ENCODE assay signal across 8 cellular contexts in the genomic region with DNA sequence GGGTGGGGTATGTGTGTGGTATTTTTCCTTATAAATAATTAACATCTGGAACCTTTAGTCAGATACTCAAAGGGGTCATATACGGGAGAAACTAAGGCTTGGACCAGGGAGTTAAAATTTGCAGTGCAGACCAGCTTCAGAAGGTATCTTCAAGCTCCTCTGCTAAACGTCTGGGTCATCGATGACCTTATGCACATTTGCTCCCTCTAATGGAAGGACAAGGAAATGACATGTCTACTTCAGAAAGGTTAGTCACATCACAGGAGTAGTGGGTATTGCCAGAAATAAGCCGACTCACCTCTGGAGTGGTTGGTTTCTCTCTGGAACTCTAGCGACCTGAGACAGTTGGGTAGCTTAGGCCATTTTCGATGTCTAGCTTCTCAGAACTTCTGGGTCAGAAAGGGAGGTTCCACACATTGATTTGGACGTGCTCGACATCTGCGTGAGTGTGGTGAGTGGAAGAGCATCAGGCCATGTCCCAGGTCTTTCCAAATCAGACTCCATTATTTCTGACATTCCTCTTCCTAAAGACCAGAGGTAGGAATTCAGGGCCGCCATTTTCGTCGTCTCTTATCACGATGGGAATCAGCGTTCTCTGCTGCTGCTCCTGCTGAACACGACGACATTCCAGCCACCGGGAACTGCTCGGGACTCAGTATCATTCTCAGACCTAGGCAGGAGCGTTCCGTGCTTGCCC. TPM values are rescaled to one million over a fixed set of nuclear protein-coding genes. Genes with fewer than 3 reads are reported as not detected.
DNase-seq lines count a peak whose midpoint lies in the region; ATAC-seq and TF ChIP-seq lines count a peak whose summit lies in the region.

No MANE protein-coding gene starts in this region.

- peak overlapping the region; percentile 20 for H2AK5ac ChIP-seq in neuronal stem cell (ENCODE audit: low read depth, low read length)

- H3K14ac ChIP-seq in neuronal stem cell (ENCODE audit: low read length), result no peak overlapping the region

- intact Hi-C loops in activated CD4-positive, alpha-beta T cell treated with anti-CD3 and anti-CD28 coated beads, Interleukin-2, amount 10 ng/mL, durations not matched to agents 24 days and 14 days (cut with micrococcal nuclease), result loop anchor here (1.0 kb wide), 2 partner anchors 94 to 152 kb away; no protein-coding TSS in a partner anchor

- H4K91ac ChIP-seq in neuronal stem cell (ENCODE audit: low read depth, low read length, poor library complexity), result no peak overlapping the region

- ATAC-seq in HG03280 (IDR thresholded peaks at IDR 0.05; ENCODE audit: unreplicated experiment) (peak; percentile 59), HG02763 (IDR thresholded peaks at IDR 0.05; ENCODE audit: unreplicated experiment) (no peak)

- no peaks in the 10 kb centered on the region for H3K4me1 ChIP-seq in neuronal stem cell (ENCODE audit: control insufficient read depth in 2 of 2, insufficient read depth in 1 of 2, low read depth in 1 of 2, low read length in 2 of 2)

- H3K9ac ChIP-seq in neuronal stem cell (ENCODE audit: low read depth, low read length, poor library complexity), result no peak overlapping the region

- no peak overlapping the region for H3K27ac Mint-ChIP-seq in activated CD4-positive, alpha-beta T cell treated with anti-CD3 and anti-CD28 coated beads, Interleukin-2, amount 10 ng/mL, durations not matched to agents 24 days and 14 days

- H3K4me3 Mint-ChIP-seq in activated CD4-positive, alpha-beta T cell treated with anti-CD3 and anti-CD28 coated beads, Interleukin-2, amount 10 ng/mL, durations not matched to agents 24 days and 14 days, result no peak overlapping the region

- no peaks in the 10 kb centered on the region for H3K36me3 ChIP-seq in neuronal stem cell (replicated peaks in 1 of 2; ENCODE audit: control insufficient read depth in 2 of 2, insufficient read depth in 2 of 2, low read length in 2 of 2)

- no peak overlapping the region for H3K4me2 ChIP-seq in neuronal stem cell (ENCODE audit: insufficient read depth, low read length, poor library complexity, severe bottlenecking)

- no peak overlapping the region for H3K23ac ChIP-seq in neuronal stem cell (ENCODE audit: low read depth, low read length, poor library complexity)

- no peak overlapping the region for H3K4ac ChIP-seq in neuronal stem cell (ENCODE audit: low read length)

- peaks cover 0 to 2% (median 0%) of the 10 kb centered on the region in 3 experiments for H3K27me3 ChIP-seq in neuronal stem cell (ENCODE audit: control insufficient read depth in 3 of 3, insufficient read depth in 3 of 3, low read depth in 1 of 3, low read length in 3 of 3)

- H2BK5ac ChIP-seq in neuronal stem cell (ENCODE audit: low read length), result no peak overlapping the region

- TF ChIP-seq CTCF in GM12865 (IDR thresholded peaks at IDR 0.05; ENCODE audit: insufficient read depth, low read depth, low read length, missing control alignments) (peak; percentile 67), fibroblast of pulmonary artery (IDR thresholded peaks at IDR 0.05; ENCODE audit: low read length, missing control alignments) (peak; percentile 80)

- H2AFZ ChIP-seq in neuronal stem cell (ENCODE audit: low read length), result peak overlapping the region; percentile 30

- H2BK120ac ChIP-seq in neuronal stem cell (ENCODE audit: low read depth, low read length), result no peak overlapping the region

- H3K27ac ChIP-seq in neuronal stem cell (replicated peaks; ENCODE audit: low read length), result no peak overlapping the region

- H3K18ac ChIP-seq in neuronal stem cell (ENCODE audit: low read length), result peak overlapping the region; percentile 32

- H3K4me3 ChIP-seq in GM12865 (ENCODE audit: low read depth, low read length), result no peak overlapping the region
- H3K4me3 ChIP-seq in fibroblast of pulmonary artery (replicated peaks; ENCODE audit: low read depth, low read length), result no peak overlapping the region
- H3K4me3 ChIP-seq in neuronal stem cell (ENCODE audit: low read length in 2 of 2), result no peak overlapping the region

- H3K79me1 ChIP-seq in neuronal stem cell (ENCODE audit: low read depth, low read length), result no peaks in the 10 kb centered on the region

- H3K9me3 Mint-ChIP-seq in activated CD4-positive, alpha-beta T cell treated with anti-CD3 and anti-CD28 coated beads, Interleukin-2, amount 10 ng/mL, durations not matched to agents 24 days and 14 days, result no peaks in the 10 kb centered on the region

- no peaks in the 10 kb centered on the region for H3K9me3 ChIP-seq in neuronal stem cell (replicated peaks in 1 of 2; ENCODE audit: control insufficient read depth in 2 of 2, insufficient read depth in 1 of 2, low read depth in 1 of 2, low read length in 2 of 2)

- DNase-seq in AG08395 (ENCODE audit: low spot score) (peak; percentile 85), GM12865 (ENCODE audit: low read depth) (peak; percentile 87), NCI-H226 (peak; percentile 63), fibroblast of pulmonary artery (ENCODE audit: low read depth) (peak; percentile 89), neuronal stem cell (ENCODE audit: low spot score) (peak; percentile 54)
- DNase-seq in activated CD4-positive, alpha-beta T cell treated with anti-CD3 and anti-CD28 coated beads, Interleukin-2, amount 10 ng/mL, durations not matched to agents 24 days and 14 days, result peak; percentile 82

- WGBS in neuronal stem cell (ENCODE audit: extremely low coverage in 2 of 2, insufficient read length in 2 of 2, insufficient replicate concordance in 1 of 2), 2 donors, result no CpG with 5 or more reads among the region's 20 CpGs

- H3K27me3 Mint-ChIP-seq in activated CD4-positive, alpha-beta T cell treated with anti-CD3 and anti-CD28 coated beads, Interleukin-2, amount 10 ng/mL, durations not matched to agents 24 days and 14 days, result peaks cover 1% of the 10 kb centered on the region

- H2BK12ac ChIP-seq in neuronal stem cell (ENCODE audit: low read length), result no peak overlapping the region

- no peak overlapping the region for H4K8ac ChIP-seq in neuronal stem cell (ENCODE audit: low read depth, low read length)

- H2BK15ac ChIP-seq in neuronal stem cell (ENCODE audit: low read length), result no peak overlapping the region

- H3K4me1 Mint-ChIP-seq in activated CD4-positive, alpha-beta T cell treated with anti-CD3 and anti-CD28 coated beads, Interleukin-2, amount 10 ng/mL, durations not matched to agents 24 days and 14 days, result peaks cover 8% of the 10 kb centered on the region

- H3K36me3 Mint-ChIP-seq in activated CD4-positive, alpha-beta T cell treated with anti-CD3 and anti-CD28 coated beads, Interleukin-2, amount 10 ng/mL, durations not matched to agents 24 days and 14 days (ENCODE audit: low read depth), result no peaks in the 10 kb centered on the region

RNA-seq across cellular contexts. Expression of gene RASA2, which starts 31.8 kb away (rescaled TPM):
- total RNA-seq in activated CD4-positive, alpha-beta T cell treated with anti-CD3 and anti-CD28 coated beads, Interleukin-2, amount 10 ng/mL, durations not matched to agents 24 days and 14 days, result 28.0 and 30.2 TPM in 2 replicates
- polyA plus RNA-seq in neuronal stem cell (2013, experiment 1 of 2), result 13.3 TPM
- 14.7 TPM for polyA plus RNA-seq in neuronal stem cell (2013, experiment 2 of 2)
